Comparison of ENCODE assay signal across 1 cellular context in the genomic region with DNA sequence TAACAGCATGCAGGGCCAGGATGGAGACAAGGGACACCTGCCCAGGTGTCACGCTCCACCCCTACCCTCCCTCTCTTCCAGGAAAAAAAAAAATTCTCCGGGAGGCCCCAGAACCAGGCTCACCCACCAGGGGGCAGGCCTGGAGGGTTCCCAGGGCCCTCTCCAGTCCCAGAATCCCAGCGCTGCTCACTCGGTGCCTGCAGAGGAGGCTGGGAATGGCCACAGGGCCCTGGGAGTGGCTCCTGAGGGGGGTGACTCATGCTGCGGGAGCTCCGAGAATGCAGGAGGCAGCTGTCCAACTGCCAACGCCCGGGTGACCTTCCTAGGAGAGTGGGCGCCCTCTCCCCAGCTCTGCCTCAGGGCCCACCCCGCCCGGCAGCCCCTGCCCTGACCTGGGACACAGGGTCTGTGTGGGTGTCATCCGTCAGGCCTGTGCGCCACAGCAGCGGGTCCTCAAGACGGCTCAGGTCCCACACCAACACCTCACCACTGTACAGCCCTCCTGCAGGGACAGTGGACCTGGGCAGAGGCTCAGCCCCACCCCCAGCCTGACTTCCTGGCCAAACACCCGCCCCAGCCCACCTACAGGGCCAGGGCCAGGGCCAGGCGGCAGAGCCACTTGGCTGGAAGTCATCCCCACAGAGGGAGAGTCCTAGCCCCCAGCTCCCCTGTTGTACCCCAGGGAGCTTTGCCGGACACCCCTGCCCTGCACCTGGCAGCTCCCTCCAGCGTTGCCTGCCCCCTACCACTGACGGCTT.
TF ChIP-seq lines count a peak whose summit lies in the region.

No MANE protein-coding gene starts in this region.

TF ChIP-seq in IMR-90, 13 proteins besides CTCF, POLR2A, EP300 and RAD21:
- no peak for TF ChIP-seq CHD1 (IDR thresholded peaks at IDR 0.05; ENCODE audit: low read depth, low read length)
- TF ChIP-seq, protein P1, sequence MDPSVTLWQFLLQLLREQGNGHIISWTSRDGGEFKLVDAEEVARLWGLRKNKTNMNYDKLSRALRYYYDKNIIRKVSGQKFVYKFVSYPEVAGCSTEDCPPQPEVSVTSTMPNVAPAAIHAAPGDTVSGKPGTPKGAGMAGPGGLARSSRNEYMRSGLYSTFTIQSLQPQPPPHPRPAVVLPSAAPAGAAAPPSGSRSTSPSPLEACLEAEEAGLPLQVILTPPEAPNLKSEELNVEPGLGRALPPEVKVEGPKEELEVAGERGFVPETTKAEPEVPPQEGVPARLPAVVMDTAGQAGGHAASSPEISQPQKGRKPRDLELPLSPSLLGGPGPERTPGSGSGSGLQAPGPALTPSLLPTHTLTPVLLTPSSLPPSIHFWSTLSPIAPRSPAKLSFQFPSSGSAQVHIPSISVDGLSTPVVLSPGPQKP (IDR thresholded peaks at IDR 0.05; ENCODE audit: borderline replicate concordance, low read depth, low read length) = no peak
- peak; percentile 60; the same call in 1 of the 2 replicates for TF ChIP-seq MAZ (IDR thresholded peaks at IDR 0.05; ENCODE audit: borderline replicate concordance, low read depth, low read length)
- TF ChIP-seq CEBPB (IDR thresholded peaks at IDR 0.05; ENCODE audit: low read depth, low read length) = no peak
- TF ChIP-seq, protein P2, sequence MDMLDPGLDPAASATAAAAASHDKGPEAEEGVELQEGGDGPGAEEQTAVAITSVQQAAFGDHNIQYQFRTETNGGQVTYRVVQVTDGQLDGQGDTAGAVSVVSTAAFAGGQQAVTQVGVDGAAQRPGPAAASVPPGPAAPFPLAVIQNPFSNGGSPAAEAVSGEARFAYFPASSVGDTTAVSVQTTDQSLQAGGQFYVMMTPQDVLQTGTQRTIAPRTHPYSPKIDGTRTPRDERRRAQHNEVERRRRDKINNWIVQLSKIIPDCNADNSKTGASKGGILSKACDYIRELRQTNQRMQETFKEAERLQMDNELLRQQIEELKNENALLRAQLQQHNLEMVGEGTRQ (IDR thresholded peaks at IDR 0.05; ENCODE audit: low read depth, low read length) = peak; percentile 21; the same call in 1 of the 2 replicates
- TF ChIP-seq BHLHE40 (IDR thresholded peaks at IDR 0.05; ENCODE audit: low read depth, low read length) = 0 out of 2 replicates have a peak, but pooled peaks have one; percentile 49
- TF ChIP-seq MXI1 (IDR thresholded peaks at IDR 0.05; ENCODE audit: borderline replicate concordance, low read depth, low read length) = peak; percentile 67; the same call in 1 of the 2 replicates
- TF ChIP-seq NFE2L2 (IDR thresholded peaks at IDR 0.05; ENCODE audit: low read depth, low read length) = no peak
- TF ChIP-seq SMC3 (IDR thresholded peaks at IDR 0.05; ENCODE audit: low read depth, low read length) = peak; percentile 92
- TF ChIP-seq MAFK (IDR thresholded peaks at IDR 0.05; ENCODE audit: low read depth, low read length) = no peak
- peak; percentile 84 for TF ChIP-seq FOS (IDR thresholded peaks at IDR 0.05; ENCODE audit: low read depth, low read length)
- peak; percentile 12 for TF ChIP-seq RCOR1 (IDR thresholded peaks at IDR 0.05; ENCODE audit: insufficient replicate concordance, low read length)
